Comparison of ENCODE assay signal across 10 cellular contexts in the genomic region with DNA sequence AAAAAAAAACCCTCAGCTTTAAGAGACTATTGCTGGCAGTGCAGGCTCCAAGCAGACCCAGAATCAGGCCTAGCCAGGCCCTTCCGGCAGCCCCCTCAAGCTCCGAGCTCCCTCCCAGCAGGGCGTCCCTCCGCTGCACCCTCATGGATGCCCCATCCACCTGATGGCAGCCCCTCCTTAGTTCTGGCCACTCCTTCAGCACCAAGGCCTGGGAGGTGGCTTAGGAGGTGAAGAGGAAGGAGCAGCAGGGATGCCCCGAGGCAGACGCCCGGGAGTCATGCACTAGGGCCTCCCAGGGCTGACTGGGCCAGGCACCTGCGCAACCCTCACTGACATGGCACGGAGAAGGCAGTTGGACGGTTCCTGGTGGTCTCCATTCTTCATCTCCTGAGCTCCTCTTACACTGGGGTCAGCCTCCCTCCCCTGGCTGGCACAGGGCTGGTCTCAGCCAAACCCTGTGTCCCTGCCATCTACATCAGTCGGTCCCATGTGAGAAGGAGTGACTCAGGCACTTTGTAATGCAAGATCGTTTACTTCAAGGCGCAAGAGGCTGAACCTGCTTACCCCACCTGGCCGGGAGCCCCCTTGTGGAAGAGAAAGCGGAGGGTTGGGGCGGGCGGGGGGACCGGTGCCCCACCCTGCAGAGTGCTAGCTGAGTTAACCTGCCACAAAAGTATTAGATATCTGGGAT. TPM values are rescaled to one million over a fixed set of nuclear protein-coding genes. Genes with fewer than 3 reads are reported as not detected.
DNase-seq lines count a peak whose midpoint lies in the region; ATAC-seq lines count a peak whose summit lies in the region.
"Had no signal": no experiment of that assay in that cellular context is flagged by ENCODE, and none has a peak within 500 bp of the region (broad histone marks: within the 10 kb centered on the region; RNA-seq: fewer than 3 reads in every experiment).

No MANE protein-coding gene starts in this region.

- peak overlapping the region; percentile 48 for H3K23ac ChIP-seq in neuronal stem cell (ENCODE audit: low read depth, low read length, poor library complexity)

- no peak overlapping the region for H2BK12ac ChIP-seq in neuronal stem cell (ENCODE audit: low read length)

- no peak overlapping the region for H4K8ac ChIP-seq in neuronal stem cell (ENCODE audit: low read depth, low read length)

- H3K4me2 ChIP-seq in neuronal stem cell (ENCODE audit: insufficient read depth, low read length, poor library complexity, severe bottlenecking), result no peak overlapping the region

- H2BK15ac ChIP-seq in neuronal stem cell (ENCODE audit: low read length), result peak overlapping the region; percentile 76

- no peak overlapping the region for H3K27ac ChIP-seq in neuronal stem cell (replicated peaks; ENCODE audit: low read length)

- no CpG with 5 or more reads among the region's 18 CpGs for WGBS in neuronal stem cell (ENCODE audit: extremely low coverage in 2 of 2, insufficient read length in 2 of 2, insufficient replicate concordance in 1 of 2), 2 donors

- no peak overlapping the region for H2BK120ac ChIP-seq in neuronal stem cell (ENCODE audit: low read depth, low read length)

- H3K4ac ChIP-seq in neuronal stem cell (ENCODE audit: low read length), result no peak overlapping the region

- no peak overlapping the region for H2AFZ ChIP-seq in neuronal stem cell (ENCODE audit: low read length)

- H2AK5ac ChIP-seq in neuronal stem cell (ENCODE audit: low read depth, low read length), result peak overlapping the region; percentile 73

- no peaks in the 10 kb centered on the region for H3K36me3 ChIP-seq in neuronal stem cell (replicated peaks in 1 of 2; ENCODE audit: control insufficient read depth in 2 of 2, insufficient read depth in 2 of 2, low read length in 2 of 2)

- H3K27me3 ChIP-seq in neuronal stem cell (ENCODE audit: control insufficient read depth in 3 of 3, insufficient read depth in 3 of 3, low read depth in 1 of 3, low read length in 3 of 3), result no peaks in the 10 kb centered on the region

- H3K4me1 ChIP-seq in neuronal stem cell (ENCODE audit: control insufficient read depth in 2 of 2, insufficient read depth in 1 of 2, low read depth in 1 of 2, low read length in 2 of 2), result peaks cover 0 to 2% of the 10 kb centered on the region in 2 donors

- DNase-seq in Daoy (ENCODE audit: low read depth), result peak; percentile 29
- peak; percentile 44 for DNase-seq in astrocyte of the hippocampus (ENCODE audit: low read depth, low spot score)
- DNase-seq in neuronal stem cell (ENCODE audit: low spot score), result no peak
- no peak for DNase-seq in activated naive CD4-positive, alpha-beta T cell (lab: John Stamatoyannopoulos, UW)
- DNase-seq in stimulated activated CD4-positive, alpha-beta T cell treated with anti-CD3 and anti-CD28 coated beads, Interleukin-2, amount 100 ng/mL, for 24 hours, result no peak
- DNase-seq in NCI-H82 (lab: John Stamatoyannopoulos, UW), result no peak
- DNase-seq: CD4-positive, alpha-beta T cell; NCI-H2029 treated with DMSO at 0.1 percent for 48 hours had no signal

- ATAC-seq in GM21576 (IDR thresholded peaks at IDR 0.05; ENCODE audit: unreplicated experiment) (peak; percentile 16), HG02938 (IDR thresholded peaks at IDR 0.05; ENCODE audit: unreplicated experiment) (no peak)

- H2BK5ac ChIP-seq in neuronal stem cell (ENCODE audit: low read length), result peak overlapping the region; percentile 59

- H3K9me3 ChIP-seq in neuronal stem cell (replicated peaks in 1 of 2; ENCODE audit: control insufficient read depth in 2 of 2, insufficient read depth in 1 of 2, low read depth in 1 of 2, low read length in 2 of 2), result peaks cover 0 to 2% of the 10 kb centered on the region in 2 donors

- peak overlapping the region; percentile 55 for H3K18ac ChIP-seq in neuronal stem cell (ENCODE audit: low read length)

- H3K4me3 ChIP-seq in neuronal stem cell (ENCODE audit: low read length in 2 of 2), result no peak overlapping the region

- no peaks in the 10 kb centered on the region for H3K79me1 ChIP-seq in neuronal stem cell (ENCODE audit: low read depth, low read length)

- no peak overlapping the region for H3K9ac ChIP-seq in neuronal stem cell (ENCODE audit: low read depth, low read length, poor library complexity)

- no peak overlapping the region for H4K91ac ChIP-seq in neuronal stem cell (ENCODE audit: low read depth, low read length, poor library complexity)

- no peak overlapping the region for H3K14ac ChIP-seq in neuronal stem cell (ENCODE audit: low read length)

RNA-seq across cellular contexts. Expression of gene ID2, which starts 53.5 kb away (rescaled TPM):
- 14.3 and 33.0 TPM in 2 replicates for total RNA-seq in Daoy (2014; rRNA removed; shearing (Covaris generic))
- polyA plus RNA-seq in neuronal stem cell (2013, experiment 1 of 2), result 252 TPM
- 263 TPM for polyA plus RNA-seq in neuronal stem cell (2013, experiment 2 of 2)

Comparison
In these comparisons a context has a peak if more than half of its experiments do, and no peak if none do; other contexts are left out.
1. DNase-seq: peak in Daoy (single experiment) and astrocyte of the hippocampus (single experiment); none in neuronal stem cell (single experiment), activated naive CD4-positive, alpha-beta T cell (0 of 4), stimulated activated CD4-positive, alpha-beta T cell treated with anti-CD3 and anti-CD28 coated beads, Interleukin-2, amount 100 ng/mL, for 24 hours (0 of 2) and NCI-H82 (single experiment).